ENCODE assay signal across 19 cellular contexts in the genomic region with DNA sequence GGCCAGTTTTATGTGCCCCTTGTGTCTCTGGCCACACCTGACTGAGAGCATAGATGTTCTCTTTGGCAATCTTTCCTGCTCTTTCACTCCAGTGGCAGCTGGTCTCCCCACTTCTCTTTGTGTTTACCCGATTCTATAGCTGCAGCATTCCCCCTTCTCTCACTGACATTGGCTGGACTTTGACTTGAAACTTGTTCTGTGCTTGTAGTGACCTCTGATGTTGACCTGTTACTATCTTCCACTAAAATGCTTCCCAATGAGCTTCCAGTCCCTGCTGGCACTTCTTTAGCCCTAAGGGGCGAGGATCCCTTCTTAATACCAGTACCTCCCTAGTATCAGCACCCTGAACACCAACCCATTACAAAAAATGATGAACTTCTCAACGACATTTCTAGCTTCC.
DNase-seq lines count a peak whose midpoint lies in the region; ATAC-seq, FAIRE-seq and TF ChIP-seq lines count a peak whose summit lies in the region.
"Had no signal": no experiment of that assay in that cellular context is flagged by ENCODE, and none has a peak within 500 bp of the region (broad histone marks: within the 10 kb centered on the region; RNA-seq: fewer than 3 reads in every experiment).

No MANE protein-coding gene starts in this region.

- no peaks in the 10 kb centered on the region for H3K27me3 ChIP-seq in cardiac muscle cell
- H3K27me3 ChIP-seq in Karpas-422 (ENCODE audit: low read length), result no peaks in the 10 kb centered on the region
- H3K27me3 ChIP-seq in right lobe of liver, result no peaks in the 10 kb centered on the region
- H3K27me3 ChIP-seq: BLaER1 treated with 17β-estradiol and CSF1 and Interleukin-3, amounts not matched to agents 10 nM and 100 nM had no signal

- H4K20me1 ChIP-seq in Karpas-422 (ENCODE audit: insufficient read depth, low read depth, low read length), result no peaks in the 10 kb centered on the region
- H4K20me1 ChIP-seq: BLaER1 treated with 17β-estradiol and CSF1 and Interleukin-3, amounts not matched to agents 10 nM and 100 nM had no signal

- H2AFZ ChIP-seq in Karpas-422 (ENCODE audit: low read length), result no peak overlapping the region

- no peaks in the 10 kb centered on the region for H3K9me3 ChIP-seq in cardiac muscle cell (ENCODE audit: low read depth)
- no peaks in the 10 kb centered on the region for H3K9me3 ChIP-seq in Karpas-422 (ENCODE audit: low read length)
- H3K9me3 ChIP-seq in right lobe of liver, result no peaks in the 10 kb centered on the region
- H3K9me3 ChIP-seq: BLaER1 treated with 17β-estradiol and CSF1 and Interleukin-3, amounts not matched to agents 10 nM and 100 nM had no signal

- H3K27ac ChIP-seq in cardiac muscle cell, result peak overlapping the region; percentile 56
- no peak overlapping the region for H3K27ac ChIP-seq in Karpas-422 (ENCODE audit: low read length)
- peak overlapping the region; percentile 9 to 41 (median 30) for H3K27ac ChIP-seq in right lobe of liver
- H3K27ac ChIP-seq: BLaER1 treated with 17β-estradiol and CSF1 and Interleukin-3, amounts not matched to agents 10 nM and 100 nM; SK-N-MC had no signal

- ATAC-seq in Right ventricle myocardium inferior (no peak), right lobe of liver (peak; percentile 58 to 73 (median 61)), HG02973 (IDR thresholded peaks at IDR 0.05; ENCODE audit: unreplicated experiment) (no peak), HG02610 (IDR thresholded peaks at IDR 0.05; ENCODE audit: unreplicated experiment) (no peak), HG03342 (IDR thresholded peaks at IDR 0.05; ENCODE audit: unreplicated experiment) (no peak)
- ATAC-seq: Panc1 had no signal

- no peaks in the 10 kb centered on the region for H3K79me2 ChIP-seq in Karpas-422 (ENCODE audit: low read length)

- DNase-seq in cardiac muscle cell (ENCODE audit: low read depth in 1 of 2, low spot score in 1 of 2) (no peak), Right ventricle myocardium inferior (ENCODE audit: missing footprints) (no peak), Karpas-422 (no peak), right lobe of liver (no peak), urothelium cell line (ENCODE audit: low spot score) (no peak)
- DNase-seq: 8988T, DND-41, HCEC 1CT, KG1, NCI-H1436 treated with DMSO at 0.1 percent for 48 hours, NCI-H2081, NCI-H510A treated with DMSO at 0.1 percent for 48 hours had no signal

- H3K9me2 ChIP-seq in Karpas-422 (replicated peaks; ENCODE audit: insufficient read depth, low read length), result no peaks in the 10 kb centered on the region

- 38% methylated on average over 3 of the region's 3 CpGs for WGBS in right lobe of liver (ENCODE audit: insufficient coverage, low coverage, low lambda C conversion rate, missing lambda C conversion rate)

- H3K4me1 ChIP-seq in cardiac muscle cell (ENCODE audit: low read depth), result peaks cover 49% of the 10 kb centered on the region
- H3K4me1 ChIP-seq in Karpas-422 (ENCODE audit: low read length), result peaks cover 41% of the 10 kb centered on the region
- peaks cover 0 to 32% (median 9%) of the 10 kb centered on the region in 4 donors for H3K4me1 ChIP-seq in right lobe of liver

- H3K9ac ChIP-seq in Karpas-422 (ENCODE audit: low read length), result no peak overlapping the region
- H3K9ac ChIP-seq: BLaER1 treated with 17β-estradiol and CSF1 and Interleukin-3, amounts not matched to agents 10 nM and 100 nM had no signal

- intact Hi-C loops in Right ventricle myocardium inferior (cut with DNase I), result loop anchor here (2.0 to 5.0 kb wide), 3 partner anchors 173 to 453 kb away; no protein-coding TSS in a partner anchor
- intact Hi-C loops in right lobe of liver (cut with DNase I), result no loop called here

- peak; percentile 20 for FAIRE-seq in urothelium cell line (lab: Jason Lieb, UNC)
- FAIRE-seq: G401.6 had no signal

- no peaks in the 10 kb centered on the region for H3K36me3 ChIP-seq in cardiac muscle cell
- no peaks in the 10 kb centered on the region for H3K36me3 ChIP-seq in Karpas-422 (ENCODE audit: insufficient read depth, low read length)
- H3K36me3 ChIP-seq in right lobe of liver, result no peaks in the 10 kb centered on the region
- H3K36me3 ChIP-seq: BLaER1 treated with 17β-estradiol and CSF1 and Interleukin-3, amounts not matched to agents 10 nM and 100 nM had no signal

- H3K4me2 ChIP-seq in Karpas-422 (ENCODE audit: low read depth, low read length, poor library complexity, severe bottlenecking), result peak overlapping the region; percentile 6

- TF ChIP-seq POLR2A in right lobe of liver (IDR thresholded peaks at IDR 0.05), result no peak

- no peak overlapping the region for H3K4me3 ChIP-seq in cardiac muscle cell
- no peak overlapping the region for H3K4me3 ChIP-seq in Karpas-422 (ENCODE audit: low read length)
- H3K4me3 ChIP-seq in right lobe of liver, result no peak overlapping the region
- H3K4me3 ChIP-seq: BLaER1 treated with 17β-estradiol and CSF1 and Interleukin-3, amounts not matched to agents 10 nM and 100 nM had no signal

- TF ChIP-seq CTCF in cardiac muscle cell (IDR thresholded peaks at IDR 0.05; ENCODE audit: low read depth, low read length), result no peak
- TF ChIP-seq CTCF in right lobe of liver (IDR thresholded peaks at IDR 0.05), result no peak

Comparison
In these comparisons a context has a peak if more than half of its experiments do, and no peak if none do; other contexts are left out.
1. ATAC-seq: peak in right lobe of liver (4 of 4); none in Right ventricle myocardium inferior (single experiment), HG02973 (single experiment), HG02610 (single experiment) and HG03342 (single experiment).